ENCODE assay signal across 27 cellular contexts in the genomic region with DNA sequence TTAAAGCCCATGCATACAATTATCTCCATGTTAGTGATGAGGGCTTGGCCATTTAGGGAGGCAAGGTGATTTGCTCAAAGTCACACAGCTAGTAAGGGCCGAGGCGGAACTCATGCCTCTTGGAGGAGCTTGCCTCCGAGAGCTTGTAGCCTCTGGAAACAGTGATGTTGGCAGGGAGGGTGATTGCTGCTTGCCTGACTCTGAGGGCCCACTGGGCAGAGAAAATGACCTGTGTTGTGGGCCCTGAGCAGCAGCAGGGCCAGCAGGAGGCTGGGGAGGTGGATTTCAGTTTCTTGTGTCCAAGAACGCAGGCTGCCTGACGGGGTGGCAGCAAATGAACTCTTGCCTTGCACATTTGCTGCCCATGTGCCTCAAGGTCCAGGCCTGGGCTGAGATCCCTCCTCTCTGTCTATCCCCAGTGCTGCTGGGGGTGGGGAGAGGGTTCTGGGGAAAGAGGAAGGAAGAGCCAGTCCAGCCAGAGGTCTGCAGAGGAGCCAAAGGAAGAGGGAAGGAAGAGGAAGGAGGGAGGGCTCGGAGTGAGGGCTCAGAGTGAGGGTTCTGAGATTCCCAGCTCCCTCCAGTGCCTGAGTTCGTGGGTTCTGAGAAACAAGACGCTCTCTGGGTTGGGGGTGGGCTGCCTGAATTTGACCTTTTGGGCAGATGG. TPM values are rescaled to one million over a fixed set of nuclear protein-coding genes. Genes with fewer than 3 reads are reported as not detected.
DNase-seq lines count a peak whose midpoint lies in the region; ATAC-seq and TF ChIP-seq lines count a peak whose summit lies in the region.
"Had no signal": no experiment of that assay in that cellular context is flagged by ENCODE, and none has a peak within 500 bp of the region (broad histone marks: within the 10 kb centered on the region; RNA-seq: fewer than 3 reads in every experiment).

No MANE protein-coding gene starts in this region.

- H3K27ac Mint-ChIP-seq in chondrocyte (ENCODE audit: unreplicated experiment) (no peak overlapping the region), endodermal cell (no peak overlapping the region)
- H3K27ac Mint-ChIP-seq: activated CD8-positive, alpha-beta T cell treated with anti-CD3 and anti-CD28 coated beads for 36 hours; activated naive CD4-positive, alpha-beta T cell treated with anti-CD3 and anti-CD28 coated beads, Interleukin-2, amount 50 U/mL, for 24 hours; activated T-helper 2 cell treated with anti-CD3 and anti-CD28 coated beads, Interferon-gamma antibody, Interleukin-2, Interleukin-4, amounts not matched to agents 10 μg/mL and 5 μg/mL and 100 μg/mL, durations not matched to agents 14 hours and 24 hours and 36 hours; CD4-positive, CD25-positive, alpha-beta regulatory T cell; naive thymus-derived CD8-positive, alpha-beta T cell; stimulated activated naive CD8-positive, alpha-beta T cell treated with anti-CD3 and anti-CD28 coated beads, Interleukin-15, Interleukin-2, amounts not matched to agents 100 ng/mL and 50 ng/mL, for 24 hours; T-helper 1 cell treated with Interleukin-12 subunit alpha and Interleukin-12 subunit beta and Interleukin-4 antibody, amounts not matched to agents 30 μg/mL and 1 μg/mL, for 36 hours had no signal

- H3K36me3 ChIP-seq in lower lobe of right lung (no peaks in the 10 kb centered on the region), spleen (no peaks in the 10 kb centered on the region), endodermal cell (ENCODE audit: control insufficient read depth, insufficient read depth, low read length) (no peaks in the 10 kb centered on the region)
- H3K36me3 ChIP-seq: brain microvascular endothelial cell, vagina had no signal

- WGBS in spleen, 5 donors, result 64 to 77% (median 70%) methylated on average over 8 of the region's 8 CpGs
- 89 to 94% methylated on average over 4 to 8 of the region's 8 CpGs for WGBS in endodermal cell (ENCODE audit: insufficient coverage in 1 of 2, insufficient read length in 1 of 2), 2 experiments

- TF ChIP-seq POLR2A in spleen (IDR thresholded peaks at IDR 0.05), result no peak

- intact Hi-C loops in Right ventricle myocardium superior (cut with DNase I) (no loop called here), cardiac septum (cut with DNase I) (no loop called here), lower lobe of right lung (cut with DNase I) (loop anchor here (10.0 kb wide), 1 partner anchor 230 kb away; no protein-coding TSS in a partner anchor), spleen (cut with DNase I; ENCODE audit: low total_unique reads) (no loop called here)

- H3K9me3 ChIP-seq in lower lobe of right lung (no peaks in the 10 kb centered on the region), spleen (peaks cover 0 to 24% (median 7%) of the 10 kb centered on the region in 8 donors), endodermal cell (ENCODE audit: control insufficient read depth, low read length) (peaks cover 4% of the 10 kb centered on the region)
- H3K9me3 ChIP-seq: vagina had no signal

- peak; percentile 35 for ATAC-seq in Right ventricle myocardium superior (ENCODE audit: poor library complexity)
- ATAC-seq in lower lobe of right lung, result peak; percentile 30 to 61
- no peak for ATAC-seq in GM18909 (IDR thresholded peaks at IDR 0.05; ENCODE audit: poor library complexity, unreplicated experiment)
- ATAC-seq: activated CD8-positive, alpha-beta T cell treated with anti-CD3 and anti-CD28 coated beads for 36 hours; naive thymus-derived CD8-positive, alpha-beta T cell had no signal

- H3K9me3 Mint-ChIP-seq in chondrocyte (ENCODE audit: low read depth) (peaks cover 8% of the 10 kb centered on the region), endodermal cell (peaks cover 11% of the 10 kb centered on the region)
- H3K9me3 Mint-ChIP-seq: activated naive CD4-positive, alpha-beta T cell treated with anti-CD3 and anti-CD28 coated beads, Interleukin-2, amount 50 U/mL, for 24 hours; T-helper 1 cell treated with Interleukin-12 subunit alpha and Interleukin-12 subunit beta and Interleukin-4 antibody, amounts not matched to agents 30 μg/mL and 1 μg/mL, for 36 hours had no signal

- H3K4me1 Mint-ChIP-seq in chondrocyte (ENCODE audit: low read depth) (peaks cover under 1% of the 10 kb centered on the region), endodermal cell (no peaks in the 10 kb centered on the region)
- H3K4me1 Mint-ChIP-seq: CD4-positive, CD25-positive, alpha-beta regulatory T cell had no signal

- no peak overlapping the region for H3K9ac ChIP-seq in endodermal cell (ENCODE audit: extremely low read depth, low read length, poor library complexity, severe bottlenecking)

- TF ChIP-seq CTCF in chondrocyte (IDR thresholded peaks at IDR 0.05), result no peak
- no peak for TF ChIP-seq CTCF in lower lobe of right lung (IDR thresholded peaks at IDR 0.05)
- TF ChIP-seq CTCF in spleen (IDR thresholded peaks at IDR 0.05 in 8 of 11, conservative IDR thresholded peaks at IDR 0.05 in 3 of 11), result no peak
- TF ChIP-seq CTCF in endodermal cell (conservative IDR thresholded peaks at IDR 0.05), result no peak

- H3K4me3 Mint-ChIP-seq in chondrocyte (ENCODE audit: unreplicated experiment) (no peak overlapping the region), endodermal cell (no peak overlapping the region)
- H3K4me3 Mint-ChIP-seq: activated CD8-positive, alpha-beta T cell treated with anti-CD3 and anti-CD28 coated beads for 36 hours; activated naive CD4-positive, alpha-beta T cell treated with anti-CD3 and anti-CD28 coated beads, Interleukin-2, amount 50 U/mL, for 24 hours; CD4-positive, CD25-positive, alpha-beta regulatory T cell; naive thymus-derived CD8-positive, alpha-beta T cell; stimulated activated naive CD8-positive, alpha-beta T cell treated with anti-CD3 and anti-CD28 coated beads, Interleukin-15, Interleukin-2, amounts not matched to agents 100 ng/mL and 50 ng/mL, for 24 hours; T-helper 1 cell treated with Interleukin-12 subunit alpha and Interleukin-12 subunit beta and Interleukin-4 antibody, amounts not matched to agents 30 μg/mL and 1 μg/mL, for 36 hours had no signal

- H3K27me3 Mint-ChIP-seq in chondrocyte (ENCODE audit: low read depth) (peaks cover 12% of the 10 kb centered on the region), endodermal cell (ENCODE audit: insufficient read depth) (peaks cover 12% of the 10 kb centered on the region)

- peak; percentile 52 for DNase-seq in Right ventricle myocardium superior
- no peak for DNase-seq in cardiac septum (ENCODE audit: low spot score)
- DNase-seq in chondrocyte (ENCODE audit: low spot score), result peak; percentile 57
- no peak for DNase-seq in lower lobe of right lung
- peak; percentile 47 for DNase-seq in spleen
- DNase-seq in endodermal cell, result no peak
- no peak for DNase-seq in NCI-H69 (lab: John Stamatoyannopoulos, UW)
- DNase-seq: activated CD8-positive, alpha-beta T cell treated with anti-CD3 and anti-CD28 coated beads for 36 hours; brain microvascular endothelial cell; Calu3; CD4-positive, CD25-positive, alpha-beta regulatory T cell; DMS79 treated with DMSO at 0.1 percent for 48 hours; GOT3; naive thymus-derived CD8-positive, alpha-beta T cell; NCI-H1092; NCI-H1694 treated with DMSO at 0.1 percent for 48 hours; occipital lobe; RPMI8226; stimulated activated CD4-positive, alpha-beta T cell treated with anti-CD3 and anti-CD28 coated beads, Interleukin-1b, Interleukin-23, amount 100 ng/mL, for 48 hours had no signal

- no peaks in the 10 kb centered on the region for H3K36me3 Mint-ChIP-seq in chondrocyte (ENCODE audit: low read depth)
- H3K36me3 Mint-ChIP-seq in endodermal cell (ENCODE audit: low read depth), result no peaks in the 10 kb centered on the region
- H3K36me3 Mint-ChIP-seq: CD4-positive, CD25-positive, alpha-beta regulatory T cell had no signal

- H3K27me3 ChIP-seq in lower lobe of right lung (ENCODE audit: low read depth) (no peaks in the 10 kb centered on the region), spleen (replicated peaks in 1 of 7) (peaks cover 0 to 9% (median 0%) of the 10 kb centered on the region in 7 donors), endodermal cell (ENCODE audit: control insufficient read depth, insufficient read depth, low read length, poor library complexity, severe bottlenecking) (peaks cover 5% of the 10 kb centered on the region)
- H3K27me3 ChIP-seq: brain microvascular endothelial cell, vagina had no signal

- peaks cover 4% of the 10 kb centered on the region for H3K4me1 ChIP-seq in lower lobe of right lung
- peaks cover 0 to 9% (median 0%) of the 10 kb centered on the region in 6 donors for H3K4me1 ChIP-seq in spleen
- no peaks in the 10 kb centered on the region for H3K4me1 ChIP-seq in endodermal cell (ENCODE audit: control insufficient read depth, insufficient read depth, low read length)
- H3K4me1 ChIP-seq: vagina had no signal

- H3K27ac ChIP-seq in lower lobe of right lung (no peak overlapping the region), spleen (no peak overlapping the region), endodermal cell (ENCODE audit: low read depth, low read length) (no peak overlapping the region)
- H3K27ac ChIP-seq: brain microvascular endothelial cell, vagina had no signal

- H3K4me3 ChIP-seq in lower lobe of right lung (no peak overlapping the region), spleen (no peak overlapping the region), endodermal cell (ENCODE audit: low read length) (no peak overlapping the region)
- H3K4me3 ChIP-seq: smooth muscle cell, vagina had no signal

RNA-seq across cellular contexts. Expression of a gene that starts 16.2 kb away (rescaled TPM):
- total RNA-seq in Right ventricle myocardium superior (4.0 TPM), cardiac septum (2.9 TPM), chondrocyte (0.59 to 2.7 TPM (median 0.97 TPM) in 3 replicates), lower lobe of right lung (14.9 TPM), spleen (10 to 100 TPM; 13.6 to 18.6 (median 15.3) TPM), endodermal cell (1 to 10 TPM in 1 of 2 donors, under 1 TPM in 1; 0.84 to 1.1 TPM)
- 1 to 10 TPM; 2.8 to 5.9 (median 4.9) TPM for polyA plus RNA-seq in spleen
- 2.6 TPM for polyA plus RNA-seq in endodermal cell (2013, experiment 1 of 2)
- polyA plus RNA-seq in endodermal cell (2013, experiment 2 of 2), result 2.0 TPM
- total RNA-seq: A172 had no signal

Comparison
In these comparisons a context has a peak if more than half of its experiments do, and no peak if none do; other contexts are left out.
1. DNase-seq: peak in Right ventricle myocardium superior (single experiment), chondrocyte (single experiment) and spleen (single experiment); none in cardiac septum (single experiment), lower lobe of right lung (single experiment), endodermal cell (single experiment) and NCI-H69 (single experiment).